ENCODE assay signal across 14 cellular contexts in genomic region chr15:69082556-69082955, GRCh38.
A peak's percentile ranks its signal among the peaks of the same experiment; 100 is the strongest.
DNase-seq lines count a peak whose midpoint lies in the region; ATAC-seq and TF ChIP-seq lines count a peak whose summit lies in the region.
"Had no signal": no experiment of that assay in that cellular context is flagged by ENCODE, and none has a peak within 500 bp of the region (broad histone marks: within the 10 kb centered on the region; RNA-seq: fewer than 3 reads in every experiment).

No MANE protein-coding gene starts in this region.

- no peak overlapping the region for H3K27ac Mint-ChIP-seq in type B pancreatic cell
- peak overlapping the region in 2 of 8 donors; percentile 17 to 23 for H3K27ac Mint-ChIP-seq in CD8-positive, alpha-beta memory T cell
- H3K27ac Mint-ChIP-seq: activated naive CD4-positive, alpha-beta T cell treated with anti-CD3 and anti-CD28 coated beads, Interleukin-2, amount 10 ng/mL, durations not matched to agents 7 days and 5 days; CD4-positive, alpha-beta T cell had no signal

- H3K4me3 Mint-ChIP-seq in type B pancreatic cell: peak overlapping the region; percentile 12
- no peak overlapping the region for H3K4me3 Mint-ChIP-seq in CD8-positive, alpha-beta memory T cell
- H3K4me3 Mint-ChIP-seq: activated naive CD4-positive, alpha-beta T cell treated with anti-CD3 and anti-CD28 coated beads, Interleukin-2, amount 10 ng/mL, durations not matched to agents 7 days and 5 days; CD4-positive, alpha-beta T cell had no signal

- POLR2A ChIA-PET in CD8-positive, alpha-beta memory T cell (lab: Charles Lee): no interaction called here

- CTCF ChIA-PET in CD8-positive, alpha-beta memory T cell (lab: Charles Lee): interaction anchor here (1.4 kb wide), 1 partner anchor 23 kb away, joined by 6 read pairs; no protein-coding TSS in a partner anchor

- DNase-seq in DMS 273 (lab: John Stamatoyannopoulos, UW; ENCODE audit: unreplicated experiment): peak; percentile 14
- DNase-seq in DMS 273 treated with DMSO at 0.1 percent for 48 hours (lab: John Stamatoyannopoulos, UW): no peak
- peak; percentile 29 for DNase-seq in fibroblast of mammary gland (ENCODE audit: low read depth)
- no peak for DNase-seq in type B pancreatic cell (ENCODE audit: extremely low spot score, unreplicated experiment)
- DNase-seq in OCI-M1 (lab: John Stamatoyannopoulos, UW): no peak
- no peak for DNase-seq in CD8-positive, alpha-beta memory T cell
- DNase-seq: activated naive CD4-positive, alpha-beta T cell treated with anti-CD3 and anti-CD28 coated beads, Interleukin-2, amount 10 ng/mL, durations not matched to agents 7 days and 5 days; CD4-positive, alpha-beta T cell; KG1; NCI-H774; SHP77 had no signal

- H3K4me1 ChIP-seq in muscle layer of duodenum (ENCODE audit: control insufficient read depth in 1 of 2, insufficient read depth in 2 of 2, low read length in 2 of 2): peaks cover 0 to 19% of the 10 kb centered on the region in 2 donors
- no peaks in the 10 kb centered on the region for H3K4me1 ChIP-seq in CD8-positive, alpha-beta memory T cell (ENCODE audit: insufficient read depth, low read length)

- H3K4me1 Mint-ChIP-seq in type B pancreatic cell (ENCODE audit: unreplicated experiment): peaks cover 58% of the 10 kb centered on the region
- peaks cover 0 to 24% (median 10%) of the 10 kb centered on the region in 3 donors for H3K4me1 Mint-ChIP-seq in CD8-positive, alpha-beta memory T cell
- H3K4me1 Mint-ChIP-seq: activated naive CD4-positive, alpha-beta T cell treated with anti-CD3 and anti-CD28 coated beads, Interleukin-2, amount 10 ng/mL, durations not matched to agents 7 days and 5 days had no signal

- H3K36me3 ChIP-seq in muscle layer of duodenum (ENCODE audit: control insufficient read depth in 1 of 2, insufficient read depth in 2 of 2, low read length in 2 of 2): no peaks in the 10 kb centered on the region
- H3K36me3 ChIP-seq in CD8-positive, alpha-beta memory T cell (ENCODE audit: insufficient read depth, low read length): no peaks in the 10 kb centered on the region

- H3K9me3 ChIP-seq in muscle layer of duodenum (ENCODE audit: control insufficient read depth in 1 of 2, low read length in 2 of 2): no peaks in the 10 kb centered on the region
- no peaks in the 10 kb centered on the region for H3K9me3 ChIP-seq in CD8-positive, alpha-beta memory T cell (ENCODE audit: low read length)

- no peaks in the 10 kb centered on the region for H3K27me3 ChIP-seq in muscle layer of duodenum (ENCODE audit: low read depth, low read length)
- no peaks in the 10 kb centered on the region for H3K27me3 ChIP-seq in CD8-positive, alpha-beta memory T cell (ENCODE audit: insufficient read depth, low read length, poor library complexity, severe bottlenecking)

- ATAC-seq in GM21526 (IDR thresholded peaks at IDR 0.05; ENCODE audit: low FRiP score, unreplicated experiment): no peak

- no peaks in the 10 kb centered on the region for H3K36me3 Mint-ChIP-seq in type B pancreatic cell
- no peaks in the 10 kb centered on the region for H3K36me3 Mint-ChIP-seq in CD8-positive, alpha-beta memory T cell
- H3K36me3 Mint-ChIP-seq: activated naive CD4-positive, alpha-beta T cell treated with anti-CD3 and anti-CD28 coated beads, Interleukin-2, amount 10 ng/mL, durations not matched to agents 7 days and 5 days had no signal

- peak overlapping the region; percentile 45 for H3K27ac ChIP-seq in muscle layer of duodenum (ENCODE audit: low read length)
- H3K27ac ChIP-seq in CD8-positive, alpha-beta memory T cell (ENCODE audit: low read depth, low read length): no peak overlapping the region
- H3K27ac ChIP-seq: 22Rv1 had no signal

- no peak for TF ChIP-seq CTCF in fibroblast of mammary gland (conservative IDR thresholded peaks at IDR 0.05; ENCODE audit: control insufficient read depth, insufficient read depth, low read depth, low read length)
- no peak for TF ChIP-seq CTCF in type B pancreatic cell (conservative IDR thresholded peaks at IDR 0.05)

- H3K9me3 Mint-ChIP-seq in type B pancreatic cell: no peaks in the 10 kb centered on the region
- H3K9me3 Mint-ChIP-seq in CD8-positive, alpha-beta memory T cell: no peaks in the 10 kb centered on the region
- H3K9me3 Mint-ChIP-seq: activated naive CD4-positive, alpha-beta T cell treated with anti-CD3 and anti-CD28 coated beads, Interleukin-2, amount 10 ng/mL, durations not matched to agents 7 days and 5 days; CD4-positive, alpha-beta T cell had no signal

- no peak overlapping the region for H3K4me3 ChIP-seq in fibroblast of mammary gland (ENCODE audit: control insufficient read depth, low read depth, low read length)
- H3K4me3 ChIP-seq in muscle layer of duodenum (ENCODE audit: low read depth in 1 of 2, low read length in 2 of 2): no peak overlapping the region
- H3K4me3 ChIP-seq in CD8-positive, alpha-beta memory T cell (ENCODE audit: low read length): no peak overlapping the region

- peaks cover 6% of the 10 kb centered on the region for H3K27me3 Mint-ChIP-seq in type B pancreatic cell
- H3K27me3 Mint-ChIP-seq in CD8-positive, alpha-beta memory T cell: peaks cover 6 to 16% of the 10 kb centered on the region in 2 donors

Comparison
In these comparisons a context has a peak if more than half of its experiments do, and no peak if none do; other contexts are left out.
1. DNase-seq: peak in DMS 273 (single experiment) and fibroblast of mammary gland (single experiment); none in DMS 273 treated with DMSO at 0.1 percent for 48 hours (single experiment), type B pancreatic cell (single experiment), OCI-M1 (single experiment) and CD8-positive, alpha-beta memory T cell (0 of 5).